19 cellular contexts compared by ENCODE assay signal in genomic region chr1:241235236-241235897, GRCh38.
A peak's percentile ranks its signal among the peaks of the same experiment; 100 is the strongest.
DNase-seq lines count a peak whose midpoint lies in the region; ATAC-seq and TF ChIP-seq lines count a peak whose summit lies in the region.
"Had no signal": no experiment of that assay in that cellular context is flagged by ENCODE, and none has a peak within 500 bp of the region (broad histone marks: within the 10 kb centered on the region; RNA-seq: fewer than 3 reads in every experiment).

No MANE protein-coding gene starts in this region.

- no peaks in the 10 kb centered on the region for H3K4me1 ChIP-seq in hepatocyte (ENCODE audit: insufficient read depth)
- H3K4me1 ChIP-seq: breast epithelium, foreskin keratinocyte, tibial artery had no signal

- WGBS in hepatocyte (ENCODE audit: low lambda C conversion rate, missing lambda C conversion rate), result 57% methylated on average over 2 of the region's 2 CpGs

- H3K27me3 ChIP-seq in hepatocyte (no peaks in the 10 kb centered on the region), WERI-Rb-1 (ENCODE audit: insufficient read depth, low read depth, severe bottlenecking) (no peaks in the 10 kb centered on the region)
- H3K27me3 ChIP-seq: breast epithelium, foreskin keratinocyte, tibial artery had no signal

- no peaks in the 10 kb centered on the region for H3K9me2 ChIP-seq in hepatocyte (replicated peaks; ENCODE audit: insufficient read depth)

- H3K36me3 ChIP-seq in hepatocyte (replicated peaks; ENCODE audit: insufficient read depth, low read depth) (no peaks in the 10 kb centered on the region), WERI-Rb-1 (no peaks in the 10 kb centered on the region)
- H3K36me3 ChIP-seq: breast epithelium, tibial artery had no signal

- no peak overlapping the region for H3K4me2 ChIP-seq in hepatocyte

- H3K4me3 ChIP-seq in hepatocyte (no peak overlapping the region), WERI-Rb-1 (ENCODE audit: low read depth, low read length) (no peak overlapping the region)
- H3K4me3 ChIP-seq: breast epithelium, tibial artery had no signal

- no peak for ATAC-seq in GM19467 (IDR thresholded peaks at IDR 0.05; ENCODE audit: unreplicated experiment)
- ATAC-seq: activated CD4-positive, alpha-beta T cell treated with anti-CD3 and anti-CD28 coated beads for 36 hours; foreskin keratinocyte had no signal

- H3K9me3 ChIP-seq in hepatocyte (ENCODE audit: low read depth), result no peaks in the 10 kb centered on the region
- H3K9me3 ChIP-seq in WERI-Rb-1 (ENCODE audit: severe bottlenecking), result no peaks in the 10 kb centered on the region
- H3K9me3 ChIP-seq: breast epithelium, tibial artery had no signal

- no peaks in the 10 kb centered on the region for H3K79me2 ChIP-seq in hepatocyte

- H4K20me1 ChIP-seq in hepatocyte (ENCODE audit: insufficient read depth, poor library complexity, severe bottlenecking), result no peaks in the 10 kb centered on the region

- no peak overlapping the region for H2AFZ ChIP-seq in hepatocyte

- H3K27ac ChIP-seq in angular gyrus (ENCODE audit: low read depth, low read length) (peak overlapping the region; percentile 48), hepatocyte (no peak overlapping the region), WERI-Rb-1 (no peak overlapping the region)
- H3K27ac ChIP-seq: 22Rv1, breast epithelium, foreskin keratinocyte, tibial artery had no signal

- peak; percentile 57 for DNase-seq in DMS53 (lab: John Stamatoyannopoulos, UW)
- no peak for DNase-seq in DMS53 treated with DMSO at 0.1 percent for 48 hours (lab: John Stamatoyannopoulos, UW; ENCODE audit: unreplicated experiment)
- DNase-seq in hepatocyte (ENCODE audit: low spot score), result peak; percentile 42
- DNase-seq in pons (ENCODE audit: low spot score), result peak; percentile 79
- DNase-seq in WERI-Rb-1, result no peak
- DNase-seq in kidney tubule cell (ENCODE audit: low spot score), result no peak
- DNase-seq: activated CD4-positive, alpha-beta T cell treated with anti-CD3 and anti-CD28 coated beads for 36 hours; activated CD8-positive, alpha-beta memory T cell treated with anti-CD3 and anti-CD28 coated beads, Interleukin-2, amount 50 U/mL, for 4 hours; activated naive CD4-positive, alpha-beta T cell treated with anti-CD3 and anti-CD28 coated beads for 36 hours; effector memory CD4-positive, alpha-beta T cell; foreskin keratinocyte; NCI-H2171 treated with DMSO at 0.1 percent for 48 hours; SIG-M5; stimulated activated CD4-positive, alpha-beta T cell treated with anti-CD3 and anti-CD28 coated beads, Interleukin-4, amount 100 ng/mL, for 1 hour; tibial artery had no signal

- TF ChIP-seq CTCF in hepatocyte (IDR thresholded peaks at IDR 0.05; ENCODE audit: poor library complexity) (no peak), WERI-Rb-1 (IDR thresholded peaks at IDR 0.05; ENCODE audit: low read depth, low read length) (no peak)

Comparison
In these comparisons a context has a peak if more than half of its experiments do, and no peak if none do; other contexts are left out.
1. DNase-seq: peak in DMS53 (single experiment), hepatocyte (single experiment) and pons (single experiment); none in DMS53 treated with DMSO at 0.1 percent for 48 hours (single experiment), WERI-Rb-1 (single experiment) and kidney tubule cell (single experiment).